Comparison of ENCODE assay signal across 34 cellular contexts in genomic region chr12:6418796-6419195, GRCh38. TPM values are rescaled to one million over a fixed set of nuclear protein-coding genes. Genes with fewer than 3 reads are reported as not detected.
"Had no signal": no experiment of that assay in that cellular context is flagged by ENCODE, and none has a peak within 500 bp of the region (broad histone marks: within the 10 kb centered on the region; RNA-seq: fewer than 3 reads in every experiment).

No MANE protein-coding gene starts in this region.

- H3K27ac Mint-ChIP-seq: activated B cell treated with CpG ODN at 0.5 μM for 24 hours; activated CD8-positive, alpha-beta memory T cell treated with anti-CD3 and anti-CD28 coated beads, Interleukin-2, amount 10 ng/mL, durations not matched to agents 7 days and 5 days; activated CD8-positive, alpha-beta T cell treated with anti-CD3 and anti-CD28 coated beads, Interleukin-2, amount 10 ng/mL, durations not matched to agents 7 days and 5 days; activated naive CD4-positive, alpha-beta T cell treated with anti-CD3 and anti-CD28 coated beads for 36 hours; activated naive CD4-positive, alpha-beta T cell treated with anti-CD3 and anti-CD28 coated beads, Interleukin-2, amount 50 U/mL, for 24 hours; activated naive CD8-positive, alpha-beta T cell treated with anti-CD3 and anti-CD28 coated beads for 36 hours; activated naive CD8-positive, alpha-beta T cell treated with anti-CD3 and anti-CD28 coated beads, Interleukin-2, amount 50 U/mL, for 24 hours; activated T-helper 1 cell treated with anti-CD3 and anti-CD28 coated beads, Interleukin-12 subunit alpha, Interleukin-12 subunit beta, Interleukin-2, Interleukin-4 antibody, amounts not matched to agents 30 ng/mL and 10 ng/mL and 1 ng/mL, durations not matched to agents 14 hours and 24 hours and 36 hours; activated T-helper 2 cell treated with anti-CD3 and anti-CD28 coated beads, Interferon-gamma antibody, Interleukin-2, Interleukin-4, amounts not matched to agents 10 μg/mL and 5 μg/mL and 100 μg/mL, durations not matched to agents 14 hours and 24 hours and 36 hours; T-cell; T-helper 1 cell treated with Interleukin-12 subunit alpha and Interleukin-12 subunit beta and Interleukin-4 antibody, amounts not matched to agents 30 μg/mL and 1 μg/mL, for 36 hours had no signal

- H3K27me3 ChIP-seq: adrenal gland, ascending aorta, colonic mucosa, esophagus squamous epithelium, gastroesophageal sphincter had no signal

- H3K36me3 ChIP-seq: adrenal gland, ascending aorta, colonic mucosa, gastroesophageal sphincter, WERI-Rb-1 had no signal

- H3K27me3 Mint-ChIP-seq: activated naive CD4-positive, alpha-beta T cell treated with anti-CD3 and anti-CD28 coated beads, Interleukin-2, amount 50 U/mL, for 24 hours; activated naive CD8-positive, alpha-beta T cell treated with anti-CD3 and anti-CD28 coated beads for 36 hours; activated naive CD8-positive, alpha-beta T cell treated with anti-CD3 and anti-CD28 coated beads, Interleukin-2, amount 50 U/mL, for 24 hours had no signal

- H3K36me3 Mint-ChIP-seq: activated CD8-positive, alpha-beta memory T cell treated with anti-CD3 and anti-CD28 coated beads, Interleukin-2, amount 10 ng/mL, durations not matched to agents 7 days and 5 days; activated naive CD4-positive, alpha-beta T cell treated with anti-CD3 and anti-CD28 coated beads, Interleukin-2, amount 50 U/mL, for 24 hours; activated naive CD8-positive, alpha-beta T cell treated with anti-CD3 and anti-CD28 coated beads for 36 hours; T-cell had no signal

- H3K27ac ChIP-seq: adrenal gland, ascending aorta, colonic mucosa, epithelial cell of prostate, esophagus squamous epithelium, gastroesophageal sphincter, WERI-Rb-1 had no signal

- H3K4me3 ChIP-seq: adrenal gland, ascending aorta, colonic mucosa, esophagus squamous epithelium, gastroesophageal sphincter had no signal

- H3K9me3 ChIP-seq: adrenal gland, ascending aorta, colonic mucosa, esophagus squamous epithelium, gastroesophageal sphincter had no signal

- H3K9me3 Mint-ChIP-seq: activated B cell treated with CpG ODN at 0.5 μM for 24 hours; activated naive CD4-positive, alpha-beta T cell treated with anti-CD3 and anti-CD28 coated beads for 36 hours; activated naive CD4-positive, alpha-beta T cell treated with anti-CD3 and anti-CD28 coated beads, Interleukin-2, amount 50 U/mL, for 24 hours; activated naive CD8-positive, alpha-beta T cell treated with anti-CD3 and anti-CD28 coated beads for 36 hours; activated naive CD8-positive, alpha-beta T cell treated with anti-CD3 and anti-CD28 coated beads, Interleukin-2, amount 50 U/mL, for 24 hours; activated T-helper 1 cell treated with anti-CD3 and anti-CD28 coated beads, Interleukin-12 subunit alpha, Interleukin-12 subunit beta, Interleukin-2, Interleukin-4 antibody, amounts not matched to agents 30 ng/mL and 10 ng/mL and 1 ng/mL, durations not matched to agents 14 hours and 24 hours and 36 hours; activated T-helper 2 cell treated with anti-CD3 and anti-CD28 coated beads, Interferon-gamma antibody, Interleukin-2, Interleukin-4, amounts not matched to agents 10 μg/mL and 5 μg/mL and 100 μg/mL, durations not matched to agents 14 hours and 24 hours and 36 hours; T-cell; T-helper 1 cell treated with Interleukin-12 subunit alpha and Interleukin-12 subunit beta and Interleukin-4 antibody, amounts not matched to agents 30 μg/mL and 1 μg/mL, for 36 hours had no signal

- DNase-seq: activated B cell treated with CpG ODN at 0.5 μM for 24 hours; activated CD4-positive, alpha-beta T cell treated with anti-CD3 and anti-CD28 coated beads for 48 hours; activated CD4-positive, alpha-beta T cell treated with anti-CD3 and anti-CD28 coated beads, Interleukin-2, amount 50 U/mL, for 1 hour; activated CD4-positive, alpha-beta T cell treated with anti-CD3 and anti-CD28 coated beads, Interleukin-2, amount 50 U/mL, for 48 hours; activated CD8-positive, alpha-beta memory T cell treated with anti-CD3 and anti-CD28 coated beads, Interleukin-2, amount 10 ng/mL, durations not matched to agents 7 days and 5 days; activated CD8-positive, alpha-beta memory T cell treated with anti-CD3 and anti-CD28 coated beads, Interleukin-2, amount 50 U/mL, for 4 hours; activated CD8-positive, alpha-beta T cell treated with anti-CD3 and anti-CD28 coated beads, Interleukin-2, amount 10 ng/mL, durations not matched to agents 7 days and 5 days; activated effector memory CD4-positive, alpha-beta T cell treated with anti-CD3 and anti-CD28 coated beads, Interleukin-2, amount 50 U/mL, for 16 hours; activated naive CD4-positive, alpha-beta T cell treated with anti-CD3 and anti-CD28 coated beads for 36 hours; activated naive CD8-positive, alpha-beta T cell treated with anti-CD3 and anti-CD28 coated beads for 36 hours; activated naive CD8-positive, alpha-beta T cell treated with anti-CD3 and anti-CD28 coated beads, Interleukin-2, amount 50 U/mL, for 24 hours; activated T-cell treated with anti-CD3 and anti-CD28 coated beads, Interleukin-2, amount 50 U/mL, for 1 hour; activated T-cell treated with anti-CD3 and anti-CD28 coated beads, Interleukin-2, amount 50 U/mL, for 48 hours; adrenal gland; caudate nucleus; cerebellar nuclear complex; colonic mucosa; effector CD8-positive, alpha-beta T cell; esophagus squamous epithelium; foreskin melanocyte; SW 1271; T-cell; T-helper 9 cell; WERI-Rb-1 had no signal

- H3K4me3 Mint-ChIP-seq: activated B cell treated with CpG ODN at 0.5 μM for 24 hours; activated CD8-positive, alpha-beta memory T cell treated with anti-CD3 and anti-CD28 coated beads, Interleukin-2, amount 10 ng/mL, durations not matched to agents 7 days and 5 days; activated CD8-positive, alpha-beta T cell treated with anti-CD3 and anti-CD28 coated beads, Interleukin-2, amount 10 ng/mL, durations not matched to agents 7 days and 5 days; activated naive CD4-positive, alpha-beta T cell treated with anti-CD3 and anti-CD28 coated beads for 36 hours; activated naive CD4-positive, alpha-beta T cell treated with anti-CD3 and anti-CD28 coated beads, Interleukin-2, amount 50 U/mL, for 24 hours; activated naive CD8-positive, alpha-beta T cell treated with anti-CD3 and anti-CD28 coated beads for 36 hours; activated naive CD8-positive, alpha-beta T cell treated with anti-CD3 and anti-CD28 coated beads, Interleukin-2, amount 50 U/mL, for 24 hours; activated T-helper 1 cell treated with anti-CD3 and anti-CD28 coated beads, Interleukin-12 subunit alpha, Interleukin-12 subunit beta, Interleukin-2, Interleukin-4 antibody, amounts not matched to agents 30 ng/mL and 10 ng/mL and 1 ng/mL, durations not matched to agents 14 hours and 24 hours and 36 hours; T-cell; T-helper 1 cell treated with Interleukin-12 subunit alpha and Interleukin-12 subunit beta and Interleukin-4 antibody, amounts not matched to agents 30 μg/mL and 1 μg/mL, for 36 hours had no signal

RNA-seq across cellular contexts. Expression of gene CD27, which starts 26.0 kb away (rescaled TPM):
- total RNA-seq: ascending aorta, dermis microvascular lymphatic vessel endothelial cell, endothelial cell of umbilical vein had no signal

RNA-seq across cellular contexts. Expression of gene SCNN1A, which starts 43.4 kb away (rescaled TPM):
- total RNA-seq: activated B cell treated with CpG ODN at 0.5 μM for 24 hours; activated T-helper 2 cell treated with anti-CD3 and anti-CD28 coated beads, Interferon-gamma antibody, Interleukin-2, Interleukin-4, amounts not matched to agents 10 μg/mL and 5 μg/mL and 100 μg/mL, durations not matched to agents 14 hours and 24 hours and 36 hours; glomerular endothelial cell had no signal
